ENCODE assay signal across 21 cellular contexts in the genomic region with DNA sequence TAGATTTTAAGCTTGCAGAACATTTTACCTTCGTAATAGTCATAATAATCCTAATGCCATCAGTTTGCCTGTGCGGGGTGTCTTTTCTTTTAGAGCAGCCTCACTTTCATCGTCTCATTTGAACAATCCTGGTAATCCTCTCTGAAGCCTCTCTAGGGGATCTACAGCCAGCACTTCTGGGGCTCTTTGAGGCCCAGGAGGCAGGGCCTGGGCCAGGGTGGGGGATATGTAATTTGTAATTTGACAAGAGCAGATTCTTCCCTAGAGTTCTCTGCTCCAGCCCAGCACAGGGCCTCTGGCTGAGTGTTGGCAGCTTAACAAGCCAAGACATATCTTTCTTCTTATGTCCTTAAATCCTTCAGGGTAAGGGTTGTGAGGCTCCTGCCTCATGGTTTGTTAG. TPM values are rescaled to one million over a fixed set of nuclear protein-coding genes. Genes with fewer than 3 reads are reported as not detected.
A peak's percentile ranks its signal among the peaks of the same experiment; 100 is the strongest.
DNase-seq lines count a peak whose midpoint lies in the region; ATAC-seq, FAIRE-seq and TF ChIP-seq lines count a peak whose summit lies in the region.
"Had no signal": no experiment of that assay in that cellular context is flagged by ENCODE, and none has a peak within 500 bp of the region (broad histone marks: within the 10 kb centered on the region; RNA-seq: fewer than 3 reads in every experiment).

No MANE protein-coding gene starts in this region.

- H3K9me3 ChIP-seq in neural progenitor cell (ENCODE audit: low read depth), result no peaks in the 10 kb centered on the region
- H3K9me3 ChIP-seq: BE2C, HAP-1 had no signal

- H3K27ac Mint-ChIP-seq in GM23338 (peak overlapping the region; percentile 45), neural progenitor cell (peak overlapping the region; percentile 86)
- H3K27ac Mint-ChIP-seq in central memory CD8-positive, alpha-beta T cell (ENCODE audit: low read depth), result peak overlapping the region; percentile 44
- no peak overlapping the region for H3K27ac Mint-ChIP-seq in activated CD8-positive, alpha-beta T cell treated with anti-CD3 and anti-CD28 coated beads, Interleukin-2, amount 10 ng/mL, durations not matched to agents 7 days and 5 days

- H3K27me3 ChIP-seq in GM23338 (ENCODE audit: insufficient read depth) (no peaks in the 10 kb centered on the region), neural progenitor cell (no peaks in the 10 kb centered on the region)
- H3K27me3 ChIP-seq: BE2C had no signal

- POLR2A ChIA-PET in activated CD8-positive, alpha-beta T cell treated with anti-CD3 and anti-CD28 coated beads, Interleukin-2, amount 10 ng/mL, durations not matched to agents 7 days and 5 days (lab: Charles Lee), result no interaction called here

- no peaks in the 10 kb centered on the region for H3K36me3 ChIP-seq in GM23338 (ENCODE audit: insufficient read depth)
- H3K36me3 ChIP-seq in neural progenitor cell, result no peaks in the 10 kb centered on the region
- H3K36me3 ChIP-seq: BE2C, HAP-1 had no signal

- TF ChIP-seq CTCF in GM23338 (conservative IDR thresholded peaks at IDR 0.05; ENCODE audit: low read depth in 2 of 2) (no peak), neural progenitor cell (IDR thresholded peaks at IDR 0.05) (no peak)

- H3F3A ChIP-seq in GM23338 (replicated peaks; ENCODE audit: low read depth), result 0 out of 2 replicates have a peak, but pooled peaks cover 5% of the 10 kb centered on the region
- peaks cover 9% of the 10 kb centered on the region for H3F3A ChIP-seq in neural progenitor cell (ENCODE audit: low read depth)

- CTCF ChIA-PET in activated CD8-positive, alpha-beta T cell treated with anti-CD3 and anti-CD28 coated beads, Interleukin-2, amount 10 ng/mL, durations not matched to agents 7 days and 5 days (lab: Charles Lee), result no interaction called here

- H2AFZ ChIP-seq in GM23338 (peak overlapping the region; percentile 59), neural progenitor cell (replicated peaks) (no peak overlapping the region)
- H2AFZ ChIP-seq: GM23248 had no signal

- H3K4me1 Mint-ChIP-seq in GM23338, result peaks cover 31% of the 10 kb centered on the region
- peaks cover 11% of the 10 kb centered on the region for H3K4me1 Mint-ChIP-seq in central memory CD8-positive, alpha-beta T cell
- H3K4me1 Mint-ChIP-seq in neural progenitor cell, result peaks cover 27% of the 10 kb centered on the region
- H3K4me1 Mint-ChIP-seq in activated CD8-positive, alpha-beta T cell treated with anti-CD3 and anti-CD28 coated beads, Interleukin-2, amount 10 ng/mL, durations not matched to agents 7 days and 5 days (ENCODE audit: low read depth), result peaks cover 13% of the 10 kb centered on the region

- H3K79me2 ChIP-seq in GM23338 (replicated peaks; ENCODE audit: insufficient read depth) (no peaks in the 10 kb centered on the region), neural progenitor cell (ENCODE audit: low read depth) (no peaks in the 10 kb centered on the region)

- H4K20me1 ChIP-seq in GM23338 (replicated peaks; ENCODE audit: insufficient read depth) (no peaks in the 10 kb centered on the region), neural progenitor cell (ENCODE audit: low read depth) (no peaks in the 10 kb centered on the region)

- no peak for FAIRE-seq in urothelium cell line (lab: Jason Lieb, UNC)
- FAIRE-seq: HTR-8/SVneo had no signal

- ATAC-seq in GM23338, result no peak
- ATAC-seq in central memory CD8-positive, alpha-beta T cell (replicated peaks; ENCODE audit: extremely low read depth, poor library complexity, severe bottlenecking), result no peak
- no peak for ATAC-seq in activated CD8-positive, alpha-beta T cell treated with anti-CD3 and anti-CD28 coated beads, Interleukin-2, amount 10 ng/mL, durations not matched to agents 7 days and 5 days
- ATAC-seq: Panc1, SK-N-SH treated with all-trans-retinoic acid at 6 μM for 48 hours had no signal

- H3K9me2 ChIP-seq in GM23338 (ENCODE audit: insufficient read depth), result 0 out of 2 replicates have a peak, but pooled peaks cover 6% of the 10 kb centered on the region

- peaks cover 8% of the 10 kb centered on the region for H3K4me1 ChIP-seq in GM23338 (ENCODE audit: insufficient read depth)
- peaks cover 17% of the 10 kb centered on the region for H3K4me1 ChIP-seq in neural progenitor cell
- H3K4me1 ChIP-seq: BE2C had no signal

- H3K9me3 Mint-ChIP-seq in GM23338 (0 out of 3 replicates have a peak, but pooled peaks cover 2% of the 10 kb centered on the region), neural progenitor cell (no peaks in the 10 kb centered on the region)
- no peaks in the 10 kb centered on the region for H3K9me3 Mint-ChIP-seq in central memory CD8-positive, alpha-beta T cell
- no peaks in the 10 kb centered on the region for H3K9me3 Mint-ChIP-seq in activated CD8-positive, alpha-beta T cell treated with anti-CD3 and anti-CD28 coated beads, Interleukin-2, amount 10 ng/mL, durations not matched to agents 7 days and 5 days (ENCODE audit: insufficient read depth)

- H3K4me3 Mint-ChIP-seq in GM23338 (no peak overlapping the region), neural progenitor cell (no peak overlapping the region)
- H3K4me3 Mint-ChIP-seq in central memory CD8-positive, alpha-beta T cell, result no peak overlapping the region
- no peak overlapping the region for H3K4me3 Mint-ChIP-seq in activated CD8-positive, alpha-beta T cell treated with anti-CD3 and anti-CD28 coated beads, Interleukin-2, amount 10 ng/mL, durations not matched to agents 7 days and 5 days

- H3K27ac ChIP-seq in GM23338 (ENCODE audit: low read depth) (no peak overlapping the region), neural progenitor cell (peak overlapping the region; percentile 20)
- H3K27ac ChIP-seq: GM23248 had no signal

- H3K27me3 Mint-ChIP-seq in GM23338 (ENCODE audit: insufficient read depth, low read depth, poor library complexity) (peaks cover 8% of the 10 kb centered on the region), neural progenitor cell (ENCODE audit: insufficient read depth, low read depth) (peaks cover 18% of the 10 kb centered on the region)
- H3K27me3 Mint-ChIP-seq in central memory CD8-positive, alpha-beta T cell, result no peaks in the 10 kb centered on the region
- peaks cover 48% of the 10 kb centered on the region for H3K27me3 Mint-ChIP-seq in activated CD8-positive, alpha-beta T cell treated with anti-CD3 and anti-CD28 coated beads, Interleukin-2, amount 10 ng/mL, durations not matched to agents 7 days and 5 days (ENCODE audit: low read depth)

- H3K4me2 ChIP-seq in GM23338 (no peak overlapping the region), neural progenitor cell (peak overlapping the region; percentile 60)

- H3K9ac ChIP-seq in neural progenitor cell, result no peak overlapping the region
- H3K9ac ChIP-seq: GM23248 had no signal

- no peak overlapping the region for H3K4me3 ChIP-seq in GM23338
- no peak overlapping the region for H3K4me3 ChIP-seq in neural progenitor cell
- H3K4me3 ChIP-seq: GM23248, HAP-1 had no signal

- H3K36me3 Mint-ChIP-seq in GM23338 (ENCODE audit: low read depth) (no peaks in the 10 kb centered on the region), neural progenitor cell (no peaks in the 10 kb centered on the region)
- H3K36me3 Mint-ChIP-seq in central memory CD8-positive, alpha-beta T cell (ENCODE audit: insufficient read depth), result peaks cover 2% of the 10 kb centered on the region
- H3K36me3 Mint-ChIP-seq in activated CD8-positive, alpha-beta T cell treated with anti-CD3 and anti-CD28 coated beads, Interleukin-2, amount 10 ng/mL, durations not matched to agents 7 days and 5 days (ENCODE audit: low read depth), result no peaks in the 10 kb centered on the region

- no peak for DNase-seq in GM23338 (ENCODE audit: low spot score)
- peak; percentile 61 to 81 for DNase-seq in NCI-H524 (lab: John Stamatoyannopoulos, UW)
- DNase-seq in central memory CD8-positive, alpha-beta T cell (ENCODE audit: low spot score in 2 of 2), result no peak
- DNase-seq in neural progenitor cell (ENCODE audit: low spot score), result peak; percentile 46
- no peak for DNase-seq in urothelium cell line (ENCODE audit: low spot score)
- DNase-seq in T-helper 1 cell, result no peak
- DNase-seq in activated CD8-positive, alpha-beta T cell treated with anti-CD3 and anti-CD28 coated beads, Interleukin-2, amount 10 ng/mL, durations not matched to agents 7 days and 5 days, result no peak
- DNase-seq: BE2C, DMS79, GM23248, KG1, NCI-H1105, NCI-H1694, NCI-H2081, NCI-H446 treated with DMSO at 0.1 percent for 48 hours, NCI-H748 treated with DMSO at 0.1 percent for 48 hours, SIG-M5 had no signal

TF ChIP-seq in GM23338, 12 proteins besides CTCF, POLR2A, EP300 and RAD21 (continues in another document):
- no peak for TF ChIP-seq EZH2phosphoT487 (IDR thresholded peaks at IDR 0.05; ENCODE audit: unreplicated experiment)
- no peak for TF ChIP-seq EZH2 (IDR thresholded peaks at IDR 0.05; ENCODE audit: low read depth, unreplicated experiment)
- TF ChIP-seq, protein P1, sequence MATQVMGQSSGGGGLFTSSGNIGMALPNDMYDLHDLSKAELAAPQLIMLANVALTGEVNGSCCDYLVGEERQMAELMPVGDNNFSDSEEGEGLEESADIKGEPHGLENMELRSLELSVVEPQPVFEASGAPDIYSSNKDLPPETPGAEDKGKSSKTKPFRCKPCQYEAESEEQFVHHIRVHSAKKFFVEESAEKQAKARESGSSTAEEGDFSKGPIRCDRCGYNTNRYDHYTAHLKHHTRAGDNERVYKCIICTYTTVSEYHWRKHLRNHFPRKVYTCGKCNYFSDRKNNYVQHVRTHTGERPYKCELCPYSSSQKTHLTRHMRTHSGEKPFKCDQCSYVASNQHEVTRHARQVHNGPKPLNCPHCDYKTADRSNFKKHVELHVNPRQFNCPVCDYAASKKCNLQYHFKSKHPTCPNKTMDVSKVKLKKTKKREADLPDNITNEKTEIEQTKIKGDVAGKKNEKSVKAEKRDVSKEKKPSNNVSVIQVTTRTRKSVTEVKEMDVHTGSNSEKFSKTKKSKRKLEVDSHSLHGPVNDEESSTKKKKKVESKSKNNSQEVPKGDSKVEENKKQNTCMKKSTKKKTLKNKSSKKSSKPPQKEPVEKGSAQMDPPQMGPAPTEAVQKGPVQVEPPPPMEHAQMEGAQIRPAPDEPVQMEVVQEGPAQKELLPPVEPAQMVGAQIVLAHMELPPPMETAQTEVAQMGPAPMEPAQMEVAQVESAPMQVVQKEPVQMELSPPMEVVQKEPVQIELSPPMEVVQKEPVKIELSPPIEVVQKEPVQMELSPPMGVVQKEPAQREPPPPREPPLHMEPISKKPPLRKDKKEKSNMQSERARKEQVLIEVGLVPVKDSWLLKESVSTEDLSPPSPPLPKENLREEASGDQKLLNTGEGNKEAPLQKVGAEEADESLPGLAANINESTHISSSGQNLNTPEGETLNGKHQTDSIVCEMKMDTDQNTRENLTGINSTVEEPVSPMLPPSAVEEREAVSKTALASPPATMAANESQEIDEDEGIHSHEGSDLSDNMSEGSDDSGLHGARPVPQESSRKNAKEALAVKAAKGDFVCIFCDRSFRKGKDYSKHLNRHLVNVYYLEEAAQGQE (IDR thresholded peaks at IDR 0.05; ENCODE audit: unreplicated experiment), result no peak
- TF ChIP-seq NANOG (IDR thresholded peaks at IDR 0.05; ENCODE audit: borderline replicate concordance), result no peak
- no peak for TF ChIP-seq ZNF114 (CRISPR knock-in tag; IDR thresholded peaks at IDR 0.05)

RNA-seq across cellular contexts. Expression of a gene that starts 45.1 kb away (rescaled TPM):
- total RNA-seq in GM23338 (2014; rRNA removed; shearing (Covaris generic)), result 603 and 877 TPM in 2 replicates
- 1,061 and 1,082 TPM in 2 replicates for polyA plus RNA-seq in GM23338 (2016; fragmentation: Nextera tagmentation; extraction: Ambion mirVana)
- total RNA-seq in neural progenitor cell (ENCODE audit: low replicate concordance), result 237 and 345 TPM in 2 replicates
- 100 to 1,000 TPM; 139 to 145 TPM for total RNA-seq in activated CD8-positive, alpha-beta T cell treated with anti-CD3 and anti-CD28 coated beads, Interleukin-2, amount 10 ng/mL, durations not matched to agents 7 days and 5 days

Comparison
In these comparisons a context has a peak if more than half of its experiments do, and no peak if none do; other contexts are left out.
1. DNase-seq: peak in NCI-H524 (2 of 2) and neural progenitor cell (single experiment); none in GM23338 (single experiment), central memory CD8-positive, alpha-beta T cell (0 of 2), urothelium cell line (single experiment), T-helper 1 cell (0 of 5) and activated CD8-positive, alpha-beta T cell treated with anti-CD3 and anti-CD28 coated beads, Interleukin-2, amount 10 ng/mL, durations not matched to agents 7 days and 5 days (single experiment).